In the genomic region with DNA sequence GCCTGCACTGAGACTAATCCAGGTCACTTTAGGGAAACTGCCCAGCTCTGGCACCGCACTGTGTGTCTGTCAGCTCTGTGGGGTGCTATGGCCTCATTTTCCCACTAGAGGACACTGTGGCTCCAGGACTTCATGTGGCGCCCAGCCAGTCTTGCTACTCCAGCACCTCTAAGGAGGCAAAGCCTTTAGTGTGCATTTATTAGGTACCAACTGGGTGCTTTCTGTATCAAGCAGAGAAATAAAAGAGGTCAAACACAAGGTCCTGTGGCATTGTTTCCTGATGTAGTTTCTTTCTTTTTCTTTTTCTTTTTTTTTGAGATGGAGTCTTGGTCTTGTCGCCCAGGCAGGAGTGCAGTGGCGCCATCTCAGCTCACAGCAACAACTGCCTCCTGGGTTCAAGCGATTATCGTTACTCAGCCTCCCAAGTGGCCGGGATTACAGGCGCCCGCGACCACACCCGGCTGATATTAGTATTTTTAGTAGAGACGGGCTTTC, we compare ENCODE assay signal across 8 cellular contexts. TPM values are rescaled to one million over a fixed set of nuclear protein-coding genes. Genes with fewer than 3 reads are reported as not detected.
DNase-seq lines count a peak whose midpoint lies in the region; ATAC-seq and TF ChIP-seq lines count a peak whose summit lies in the region.

No MANE protein-coding gene starts in this region.

- POLR2A ChIA-PET in OCI-LY7 (lab: Charles Lee), result interaction anchor here (0.6 kb wide), 1 partner anchor 99 kb away, joined by 4 read pairs; no protein-coding TSS in a partner anchor
- POLR2A ChIA-PET in naive thymus-derived CD4-positive, alpha-beta T cell (lab: Charles Lee), result interaction anchor here (0.9 kb wide), 1 partner anchor 65 kb away, joined by 3 read pairs; no protein-coding TSS in a partner anchor

- CTCF ChIA-PET in OCI-LY7 (lab: Charles Lee; ENCODE audit: unreplicated experiment), result interaction anchor here (0.6 kb wide), 1 partner anchor 75 kb away, joined by 3 read pairs; no protein-coding TSS in a partner anchor
- CTCF ChIA-PET in naive thymus-derived CD4-positive, alpha-beta T cell (lab: Charles Lee), result interaction anchor here (0.6 kb wide), 1 partner anchor 683 kb away, joined by 3 read pairs; no protein-coding TSS in a partner anchor

- DNase-seq in D341Med (ENCODE audit: low spot score), result peak; percentile 90
- DNase-seq in HS-5 (ENCODE audit: low read depth), result peak; percentile 47
- peak; percentile 79 for DNase-seq in OCI-LY7 (ENCODE audit: low spot score)
- peak; percentile 33 for DNase-seq in activated T-cell treated with anti-CD3 and anti-CD28 coated beads for 1 hour (ENCODE audit: low read depth)
- peak in 7 of 9 donors; percentile 18 to 75 (median 40) for DNase-seq in naive thymus-derived CD4-positive, alpha-beta T cell

- intact Hi-C loops in OCI-LY7 (cut with micrococcal nuclease; ENCODE audit: unreplicated experiment), result loop anchor here (1.0 to 5.0 kb wide), 2 partner anchors 66 to 189 kb away; partner anchors contain the start of gene PSMD11
- intact Hi-C loops in naive thymus-derived CD4-positive, alpha-beta T cell (cut with micrococcal nuclease), result loop anchor here (1.0 to 10.0 kb wide), 6 partner anchors 66 to 502 kb away; partner anchors contain the start of genes PSMD11 (in 2 of the 2) and ZNF207 (in 1 of the 2)

- peaks cover 0 to 37% (median 0%) of the 10 kb centered on the region in 5 donors for H3K27me3 Mint-ChIP-seq in naive thymus-derived CD4-positive, alpha-beta T cell
- H3K27me3 Mint-ChIP-seq in stimulated activated memory B cell treated with anti-CD40 and anti-IgM and Interleukin-4, amounts not matched to agents 10 μg/mL and 1 μg/mL and 100 μg/mL, for 72 hours, result peaks cover 17% of the 10 kb centered on the region

- H3K9me2 ChIP-seq in OCI-LY7 (ENCODE audit: insufficient read depth, low read length), result no peaks in the 10 kb centered on the region

- no TSS peak for BruUV-seq in OCI-LY7 (replicated peaks; lab: Mats Ljungman, UMichigan)

- no peak overlapping the region for H3K27ac ChIP-seq in OCI-LY7 (ENCODE audit: low read depth, low read length, poor library complexity, severe bottlenecking)
- no peak overlapping the region for H3K27ac ChIP-seq in naive thymus-derived CD4-positive, alpha-beta T cell (ENCODE audit: low read depth, low read length)

- H3K79me2 ChIP-seq in OCI-LY7 (ENCODE audit: insufficient read depth, low read depth, low read length), result no peaks in the 10 kb centered on the region

- H3K4me3 ChIP-seq in OCI-LY7 (ENCODE audit: low read depth, low read length, poor library complexity, severe bottlenecking), result no peak overlapping the region
- no peak overlapping the region for H3K4me3 ChIP-seq in naive thymus-derived CD4-positive, alpha-beta T cell (ENCODE audit: low read length)

- H3K4me3 Mint-ChIP-seq in naive thymus-derived CD4-positive, alpha-beta T cell, result no peak overlapping the region
- no peak overlapping the region for H3K4me3 Mint-ChIP-seq in stimulated activated memory B cell treated with anti-CD40 and anti-IgM and Interleukin-4, amounts not matched to agents 10 μg/mL and 1 μg/mL and 100 μg/mL, for 72 hours

- no peaks in the 10 kb centered on the region for H3K9me3 ChIP-seq in OCI-LY7 (ENCODE audit: low read length)
- no peaks in the 10 kb centered on the region for H3K9me3 ChIP-seq in naive thymus-derived CD4-positive, alpha-beta T cell (ENCODE audit: control insufficient read depth in 2 of 3, low read length in 3 of 3)

- no peak overlapping the region for H3K4me2 ChIP-seq in OCI-LY7 (ENCODE audit: low read length)

- no peaks in the 10 kb centered on the region for H3K27me3 ChIP-seq in naive thymus-derived CD4-positive, alpha-beta T cell (ENCODE audit: control insufficient read depth in 2 of 2, insufficient read depth in 2 of 2, low read length in 2 of 2)

- H2AFZ ChIP-seq in OCI-LY7 (ENCODE audit: low read length), result no peak overlapping the region

- no peak overlapping the region for H3K27ac Mint-ChIP-seq in naive thymus-derived CD4-positive, alpha-beta T cell
- H3K27ac Mint-ChIP-seq in stimulated activated memory B cell treated with anti-CD40 and anti-IgM and Interleukin-4, amounts not matched to agents 10 μg/mL and 1 μg/mL and 100 μg/mL, for 72 hours, result no peak overlapping the region

- no peaks in the 10 kb centered on the region for H3K36me3 ChIP-seq in OCI-LY7 (ENCODE audit: insufficient read depth, low read length)
- H3K36me3 ChIP-seq in naive thymus-derived CD4-positive, alpha-beta T cell (ENCODE audit: control insufficient read depth in 2 of 3, insufficient read depth in 3 of 3, low read length in 3 of 3), result no peaks in the 10 kb centered on the region

- H3K4me1 Mint-ChIP-seq in naive thymus-derived CD4-positive, alpha-beta T cell, result peaks cover 0 to 4% (median 0%) of the 10 kb centered on the region in 7 donors
- no peaks in the 10 kb centered on the region for H3K4me1 Mint-ChIP-seq in stimulated activated memory B cell treated with anti-CD40 and anti-IgM and Interleukin-4, amounts not matched to agents 10 μg/mL and 1 μg/mL and 100 μg/mL, for 72 hours

- no peaks in the 10 kb centered on the region for H3K4me1 ChIP-seq in OCI-LY7 (ENCODE audit: insufficient read depth, low read length, poor library complexity, severe bottlenecking)
- no peaks in the 10 kb centered on the region for H3K4me1 ChIP-seq in naive thymus-derived CD4-positive, alpha-beta T cell (ENCODE audit: control insufficient read depth in 2 of 2, insufficient read depth in 2 of 2, low read length in 2 of 2)

- TF ChIP-seq CTCF in OCI-LY7 (conservative IDR thresholded peaks at IDR 0.05; ENCODE audit: low read length), result peak; percentile 99

- peaks cover 0 to 7% (median 0%) of the 10 kb centered on the region in 11 donors for H3K9me3 Mint-ChIP-seq in naive thymus-derived CD4-positive, alpha-beta T cell
- no peaks in the 10 kb centered on the region for H3K9me3 Mint-ChIP-seq in stimulated activated memory B cell treated with anti-CD40 and anti-IgM and Interleukin-4, amounts not matched to agents 10 μg/mL and 1 μg/mL and 100 μg/mL, for 72 hours

- no peaks in the 10 kb centered on the region for H3K36me3 Mint-ChIP-seq in naive thymus-derived CD4-positive, alpha-beta T cell
- H3K36me3 Mint-ChIP-seq in stimulated activated memory B cell treated with anti-CD40 and anti-IgM and Interleukin-4, amounts not matched to agents 10 μg/mL and 1 μg/mL and 100 μg/mL, for 72 hours, result no peaks in the 10 kb centered on the region

- H4K20me1 ChIP-seq in OCI-LY7 (ENCODE audit: insufficient read depth, low read length), result no peaks in the 10 kb centered on the region

- ATAC-seq in esophagus mucosa (peak; percentile 94), HG03439 (IDR thresholded peaks at IDR 0.05; ENCODE audit: unreplicated experiment) (no peak)
- peak; percentile 98 for ATAC-seq in naive thymus-derived CD4-positive, alpha-beta T cell
- ATAC-seq in stimulated activated memory B cell treated with anti-CD40 and anti-IgM and Interleukin-4, amounts not matched to agents 10 μg/mL and 1 μg/mL and 100 μg/mL, for 72 hours, result peak; percentile 86

RNA-seq across cellular contexts. Expression of gene RHBDL3, which starts 12.5 kb away (rescaled TPM):
- total RNA-seq in OCI-LY7 (2014; rRNA removed; shearing (Covaris generic)), result not detected in 2 replicates
- 0.15 TPM in 1 of 2 replicates, not detected in the other for total RNA-seq in OCI-LY7 (2022)
- total RNA-seq in esophagus mucosa, result 0.08 TPM
- under 1 TPM in 2 of 5 experiments, not detected in 3; 0.07 to 0.39 TPM for total RNA-seq in naive thymus-derived CD4-positive, alpha-beta T cell
- not detected for polyA plus RNA-seq in naive thymus-derived CD4-positive, alpha-beta T cell

Comparison
In these comparisons a context has a peak if more than half of its experiments do, and no peak if none do; other contexts are left out.
1. DNase-seq: peak in every context shown above with its lines; median percentile 90 in D341Med; 79 in OCI-LY7; 47 in HS-5; 40 in naive thymus-derived CD4-positive, alpha-beta T cell; 33 in activated T-cell treated with anti-CD3 and anti-CD28 coated beads for 1 hour.